In genomic region chr4:146521543-146522097, GRCh38 we compare ENCODE assay signal across 8 cellular contexts. TPM values are rescaled to one million over a fixed set of nuclear protein-coding genes. Genes with fewer than 3 reads are reported as not detected.
DNase-seq lines count a peak whose midpoint lies in the region; ATAC-seq and TF ChIP-seq lines count a peak whose summit lies in the region.

TSS of gene SLC10A7 (minus strand) at chr4:146521940. CDS start at chr4:146521717, 223 bp downstream.

- H3K4me3 Mint-ChIP-seq in GM23338: no peak within 1 kb of the TSS

- H3K27me3 Mint-ChIP-seq in GM23338 (ENCODE audit: insufficient read depth, low read depth, poor library complexity): no peaks in the 10 kb centered on the region

- H3K27me3 ChIP-seq in GM23338 (ENCODE audit: insufficient read depth): peaks cover 51% of the 10 kb centered on the region
- no peaks in the 10 kb centered on the region for H3K27me3 ChIP-seq in SJCRH30
- H3K27me3 ChIP-seq in thymus (ENCODE audit: control insufficient read depth, insufficient read depth): no peaks in the 10 kb centered on the region

- DNase-seq in G401 (ENCODE audit: low spot score) (peak; percentile 87), GM23338 (ENCODE audit: low spot score) (peak; percentile 83), Kasumi-1 (lab: John Stamatoyannopoulos, UW) (peak; percentile 69 to 72), SJCRH30 (peak; percentile 69 to 82), glomerular endothelial cell (ENCODE audit: extremely low read depth, low read depth, low spot score) (no peak), occipital lobe (lab: John Stamatoyannopoulos, UW) (peak; percentile 72)
- DNase-seq in activated naive CD4-positive, alpha-beta T cell treated with Interleukin-2 at 50 U/mL for 16 hours: peak; percentile 79

- peak within 1 kb of the TSS; percentile 96 for H3K4me2 ChIP-seq in GM23338

- no peak for TF ChIP-seq CTCF in GM23338 (conservative IDR thresholded peaks at IDR 0.05; ENCODE audit: low read depth in 2 of 2)

- no peaks in the 10 kb centered on the region for H3K79me2 ChIP-seq in GM23338 (replicated peaks; ENCODE audit: insufficient read depth)

- H3K27ac ChIP-seq in GM23338 (ENCODE audit: low read depth): no peak within 1 kb of the TSS
- H3K27ac ChIP-seq in SJCRH30: peak within 1 kb of the TSS; percentile 74
- H3K27ac ChIP-seq in thymus (ENCODE audit: low read depth): peak within 1 kb of the TSS; percentile 19

- H3K4me1 Mint-ChIP-seq in GM23338: peaks cover 5% of the 10 kb centered on the region; the same call in 1 of the 3 replicates

- H3K4me3 ChIP-seq in GM23338 (peak within 1 kb of the TSS; percentile 98), SJCRH30 (peak within 1 kb of the TSS; percentile 83), thymus (ENCODE audit: low read length) (peak within 1 kb of the TSS; percentile 61)

- H3K4me1 ChIP-seq in GM23338 (ENCODE audit: insufficient read depth) (peaks cover 7% of the 10 kb centered on the region; the same call in 1 of the 2 replicates), SJCRH30 (no peaks in the 10 kb centered on the region), thymus (ENCODE audit: control insufficient read depth, insufficient read depth, low read length) (no peaks in the 10 kb centered on the region)

- H2AFZ ChIP-seq in GM23338: peak within 1 kb of the TSS; percentile 99

- no peaks in the 10 kb centered on the region for H3F3A ChIP-seq in GM23338 (replicated peaks; ENCODE audit: low read depth)

- H3K36me3 ChIP-seq in GM23338 (ENCODE audit: insufficient read depth) (no peaks in the 10 kb centered on the region), SJCRH30 (no peaks in the 10 kb centered on the region), thymus (ENCODE audit: control insufficient read depth, insufficient read depth) (no peaks in the 10 kb centered on the region)

- no peaks in the 10 kb centered on the region for H3K9me3 Mint-ChIP-seq in GM23338

- no peaks in the 10 kb centered on the region for H3K36me3 Mint-ChIP-seq in GM23338 (ENCODE audit: low read depth)

- in situ Hi-C loops in G401 (cut with HindIII; ENCODE audit: low sequenced_read_pairs): no loop called here

- H3K27ac Mint-ChIP-seq in GM23338: no peak within 1 kb of the TSS

- no peaks in the 10 kb centered on the region for H3K9me2 ChIP-seq in GM23338 (ENCODE audit: insufficient read depth)

- ATAC-seq in GM23338: peak; percentile 92

- H3K9me3 ChIP-seq in SJCRH30 (replicated peaks): no peaks in the 10 kb centered on the region
- no peaks in the 10 kb centered on the region for H3K9me3 ChIP-seq in thymus (ENCODE audit: control insufficient read depth)

- no peaks in the 10 kb centered on the region for H4K20me1 ChIP-seq in GM23338 (replicated peaks; ENCODE audit: insufficient read depth)

- under 1% methylated on average over 30 of the region's 30 CpGs for WGBS in thymus

TF ChIP-seq in GM23338, 12 proteins besides CTCF, POLR2A, EP300 and RAD21:
- TF ChIP-seq ZNF462 (CRISPR knock-in tag; IDR thresholded peaks at IDR 0.05) (no peak), CREB1 (CRISPR knock-in tag; IDR thresholded peaks at IDR 0.05; ENCODE audit: low read depth) (peak; percentile 50)

RNA-seq across cellular contexts. Expression of gene SLC10A7, which starts in this region (rescaled TPM):
- total RNA-seq in G401 (2014; rRNA removed; shearing (Covaris generic)): 9.2 and 10.5 TPM in 2 replicates
- 2.3 and 4.3 TPM in 2 replicates for total RNA-seq in GM23338 (2014; rRNA removed; shearing (Covaris generic))
- polyA plus RNA-seq in GM23338 (2016; fragmentation: Nextera tagmentation; extraction: Ambion mirVana) (0.81 and 1.2 TPM in 2 replicates), thymus (4.9 TPM)
- total RNA-seq in SJCRH30 (2014; rRNA removed; shearing (Covaris generic)): 18.8 and 23.3 TPM in 2 replicates
- total RNA-seq in glomerular endothelial cell (5.4 and 12.4 TPM in 2 replicates), occipital lobe (18.4 TPM)
